Comparison of ENCODE assay signal across 18 cellular contexts in genomic region chr4:79679859-79680258, GRCh38.
DNase-seq lines count a peak whose midpoint lies in the region; ATAC-seq and TF ChIP-seq lines count a peak whose summit lies in the region.
"Had no signal": no experiment of that assay in that cellular context is flagged by ENCODE, and none has a peak within 500 bp of the region (broad histone marks: within the 10 kb centered on the region; RNA-seq: fewer than 3 reads in every experiment).

No MANE protein-coding gene starts in this region.

- H2AFZ ChIP-seq in osteoblast (ENCODE audit: low read length), result no peak overlapping the region

- peak; percentile 42 to 53 for ATAC-seq in stimulated activated naive B cell treated with anti-CD40 and anti-IgM and Interleukin-4, amounts not matched to agents 10 μg/mL and 1 μg/mL and 100 μg/mL, for 72 hours (replicated peaks)
- ATAC-seq in activated CD8-positive, alpha-beta T cell treated with anti-CD3 and anti-CD28 coated beads for 36 hours, result no peak

- no peak overlapping the region for H3K27ac Mint-ChIP-seq in stimulated activated naive B cell treated with anti-CD40 and anti-IgM and Interleukin-4, amounts not matched to agents 10 μg/mL and 1 μg/mL and 100 μg/mL, for 72 hours
- H3K27ac Mint-ChIP-seq in activated CD8-positive, alpha-beta T cell treated with anti-CD3 and anti-CD28 coated beads for 36 hours, result no peak overlapping the region
- H3K27ac Mint-ChIP-seq: H9 had no signal

- H3K27me3 ChIP-seq in osteoblast (ENCODE audit: insufficient read depth, low read length), result no peaks in the 10 kb centered on the region
- H3K27me3 ChIP-seq: BLaER1 had no signal

- H3K9me3 ChIP-seq in KOPT-K1 (ENCODE audit: insufficient read depth, low read length, poor library complexity, severe bottlenecking) (peaks cover 14% of the 10 kb centered on the region), osteoblast (ENCODE audit: low read depth, low read length) (no peaks in the 10 kb centered on the region)
- H3K9me3 ChIP-seq: BLaER1 had no signal

- H3K4me1 Mint-ChIP-seq in stimulated activated naive B cell treated with anti-CD40 and anti-IgM and Interleukin-4, amounts not matched to agents 10 μg/mL and 1 μg/mL and 100 μg/mL, for 72 hours, result peaks cover 5 to 8% of the 10 kb centered on the region in 2 donors
- H3K4me1 Mint-ChIP-seq in activated CD8-positive, alpha-beta T cell treated with anti-CD3 and anti-CD28 coated beads for 36 hours (ENCODE audit: low read depth), result peaks cover 7% of the 10 kb centered on the region

- POLR2A ChIA-PET in activated CD8-positive, alpha-beta T cell treated with anti-CD3 and anti-CD28 coated beads for 36 hours (lab: Charles Lee), result no interaction called here

- H3K79me2 ChIP-seq in osteoblast (ENCODE audit: insufficient read depth, low read length), result no peaks in the 10 kb centered on the region

- CTCF ChIA-PET in activated CD8-positive, alpha-beta T cell treated with anti-CD3 and anti-CD28 coated beads for 36 hours (lab: Charles Lee), result no interaction called here

- peak; percentile 12 for DNase-seq in DMS 273 (lab: John Stamatoyannopoulos, UW; ENCODE audit: unreplicated experiment)
- DNase-seq in DMS 273 treated with DMSO at 0.1 percent for 48 hours (lab: John Stamatoyannopoulos, UW), result no peak
- peak; percentile 56 for DNase-seq in OCI-M1 (lab: John Stamatoyannopoulos, UW)
- DNase-seq in stimulated activated naive B cell treated with anti-CD40 and anti-IgM and Interleukin-4, amounts not matched to agents 10 μg/mL and 1 μg/mL and 100 μg/mL, for 72 hours, result no peak
- no peak for DNase-seq in posterior vena cava (ENCODE audit: low spot score)
- no peak for DNase-seq in activated CD8-positive, alpha-beta T cell treated with anti-CD3 and anti-CD28 coated beads for 36 hours
- DNase-seq in osteoblast (ENCODE audit: insufficient read length, low spot score, missing footprints), result no peak
- DNase-seq: AML-193, Calu3, DMS153, DMS79 treated with DMSO at 0.1 percent for 48 hours, GDM1, GOT3, H9 had no signal

- H3K4me3 Mint-ChIP-seq in stimulated activated naive B cell treated with anti-CD40 and anti-IgM and Interleukin-4, amounts not matched to agents 10 μg/mL and 1 μg/mL and 100 μg/mL, for 72 hours, result no peak overlapping the region
- no peak overlapping the region for H3K4me3 Mint-ChIP-seq in activated CD8-positive, alpha-beta T cell treated with anti-CD3 and anti-CD28 coated beads for 36 hours
- H3K4me3 Mint-ChIP-seq: H9, IgD-negative memory B cell had no signal

- no peak overlapping the region for H3K4me2 ChIP-seq in osteoblast (ENCODE audit: insufficient read depth, low read length)
- H3K4me2 ChIP-seq: BLaER1 had no signal

- H3K36me3 Mint-ChIP-seq in stimulated activated naive B cell treated with anti-CD40 and anti-IgM and Interleukin-4, amounts not matched to agents 10 μg/mL and 1 μg/mL and 100 μg/mL, for 72 hours, result no peaks in the 10 kb centered on the region
- H3K36me3 Mint-ChIP-seq in activated CD8-positive, alpha-beta T cell treated with anti-CD3 and anti-CD28 coated beads for 36 hours (ENCODE audit: low read depth), result no peaks in the 10 kb centered on the region
- H3K36me3 Mint-ChIP-seq: IgD-negative memory B cell had no signal

- no peaks in the 10 kb centered on the region for H4K20me1 ChIP-seq in osteoblast (ENCODE audit: insufficient read depth, low read length)
- H4K20me1 ChIP-seq: BLaER1 had no signal

- intact Hi-C loops in posterior vena cava (cut with DNase I), result loop anchor here in 1 of 2 donors (10.0 kb wide), 1 partner anchor 1195 kb away; no protein-coding TSS in a partner anchor
- intact Hi-C loops in activated CD8-positive, alpha-beta T cell treated with anti-CD3 and anti-CD28 coated beads for 36 hours (cut with micrococcal nuclease), result no loop called here

- H3K36me3 ChIP-seq in KOPT-K1 (ENCODE audit: insufficient read depth, low read length), result no peaks in the 10 kb centered on the region
- H3K36me3 ChIP-seq in osteoblast (ENCODE audit: insufficient read depth, low read length), result no peaks in the 10 kb centered on the region
- H3K36me3 ChIP-seq: BLaER1 had no signal

- no peaks in the 10 kb centered on the region for H3K27me3 Mint-ChIP-seq in stimulated activated naive B cell treated with anti-CD40 and anti-IgM and Interleukin-4, amounts not matched to agents 10 μg/mL and 1 μg/mL and 100 μg/mL, for 72 hours
- H3K27me3 Mint-ChIP-seq in activated CD8-positive, alpha-beta T cell treated with anti-CD3 and anti-CD28 coated beads for 36 hours, result no peaks in the 10 kb centered on the region

- H3K27ac ChIP-seq in KOPT-K1 (ENCODE audit: low read depth, low read length, poor library complexity, severe bottlenecking) (peak overlapping the region; percentile 80), osteoblast (ENCODE audit: low read depth, low read length) (no peak overlapping the region)
- H3K27ac ChIP-seq: 22Rv1, BLaER1 had no signal

- H3K4me1 ChIP-seq in osteoblast (ENCODE audit: insufficient read depth, low read length), result no peaks in the 10 kb centered on the region
- H3K4me1 ChIP-seq: BLaER1 had no signal

- no peak overlapping the region for H3K4me3 ChIP-seq in osteoblast (ENCODE audit: insufficient read depth, low read length)
- H3K4me3 ChIP-seq: BLaER1 had no signal

- TF ChIP-seq CTCF in activated CD8-positive, alpha-beta T cell treated with anti-CD3 and anti-CD28 coated beads for 36 hours (IDR thresholded peaks at IDR 0.05), result no peak
- no peak for TF ChIP-seq CTCF in osteoblast (IDR thresholded peaks at IDR 0.05; ENCODE audit: extremely low read depth, low read depth, low read length)

- H3K9me3 Mint-ChIP-seq in stimulated activated naive B cell treated with anti-CD40 and anti-IgM and Interleukin-4, amounts not matched to agents 10 μg/mL and 1 μg/mL and 100 μg/mL, for 72 hours, result no peaks in the 10 kb centered on the region
- H3K9me3 Mint-ChIP-seq in activated CD8-positive, alpha-beta T cell treated with anti-CD3 and anti-CD28 coated beads for 36 hours, result no peaks in the 10 kb centered on the region
- H3K9me3 Mint-ChIP-seq: H9, IgD-negative memory B cell had no signal

Comparison
In these comparisons a context has a peak if more than half of its experiments do, and no peak if none do; other contexts are left out.
1. DNase-seq: peak in DMS 273 (single experiment) and OCI-M1 (single experiment); none in DMS 273 treated with DMSO at 0.1 percent for 48 hours (single experiment), stimulated activated naive B cell treated with anti-CD40 and anti-IgM and Interleukin-4, amounts not matched to agents 10 μg/mL and 1 μg/mL and 100 μg/mL, for 72 hours (single experiment), posterior vena cava (single experiment), activated CD8-positive, alpha-beta T cell treated with anti-CD3 and anti-CD28 coated beads for 36 hours (single experiment) and osteoblast (single experiment).